16 cellular contexts compared by ENCODE assay signal in the genomic region with DNA sequence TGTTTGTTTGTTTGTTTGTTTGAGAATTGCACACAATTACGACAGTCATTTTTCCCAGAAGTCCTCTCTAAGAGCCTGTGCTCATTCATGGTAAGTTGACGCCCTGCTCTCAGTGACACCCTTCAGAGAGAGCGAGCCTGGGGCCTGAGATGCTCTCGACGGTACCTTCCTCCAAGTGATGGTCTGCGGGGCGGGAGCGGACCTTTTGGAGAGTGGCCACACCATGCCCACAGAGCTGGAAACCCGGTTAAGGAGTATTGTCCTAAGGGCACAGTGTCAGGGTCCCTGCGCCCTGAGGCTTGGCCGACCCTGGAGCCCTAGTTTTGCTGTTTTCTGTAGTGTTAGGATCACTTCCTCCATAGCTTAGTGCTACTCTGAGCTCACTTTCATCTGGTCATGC.
"Had no signal": no experiment of that assay in that cellular context is flagged by ENCODE, and none has a peak within 500 bp of the region (broad histone marks: within the 10 kb centered on the region; RNA-seq: fewer than 3 reads in every experiment).

No MANE protein-coding gene starts in this region.

- H3K36me3 ChIP-seq: uterus had no signal

- H3K9me3 Mint-ChIP-seq: activated T-cell treated with anti-CD3 and anti-CD28 coated beads, Interleukin-2, amount 50 U/mL, for 72 hours; mesothelial cell of epicardium had no signal

- H3K4me2 ChIP-seq: SK-N-SH had no signal

- H3K9me3 ChIP-seq: gastrocnemius medialis, SK-N-SH, uterus had no signal

- ATAC-seq: activated T-cell treated with anti-CD3 and anti-CD28 coated beads, Interleukin-2, amount 50 U/mL, for 72 hours had no signal

- H3K27me3 ChIP-seq: cardiac muscle cell, gastrocnemius medialis, uterus had no signal

- H3K9ac ChIP-seq: SK-N-SH had no signal

- H3K4me3 ChIP-seq: cardiac muscle cell, coronary artery, gastrocnemius medialis, uterus had no signal

- H3K27ac ChIP-seq: cardiac muscle cell, coronary artery, uterus had no signal

- DNase-seq: activated CD4-positive, alpha-beta T cell treated with anti-CD3 and anti-CD28 coated beads, Interleukin-2, amount 50 U/mL, for 4 hours; activated CD4-positive, CD25-positive, alpha-beta regulatory T cell; activated CD8-positive, alpha-beta memory T cell treated with anti-CD3 and anti-CD28 coated beads, Interleukin-2, amount 50 U/mL, for 4 hours; activated naive CD4-positive, alpha-beta T cell treated with Interleukin-2 at 50 U/mL for 16 hours; activated T-cell treated with anti-CD3 and anti-CD28 coated beads, Interleukin-2, amount 50 U/mL, for 72 hours; effector CD4-positive, alpha-beta T cell; gastrocnemius medialis; kidney glomerular epithelial cell; occipital lobe; SK-N-SH; stimulated activated CD4-positive, alpha-beta T cell treated with anti-CD3 and anti-CD28 coated beads, Interleukin-15, amount 100 ng/mL, for 24 hours; stimulated activated CD4-positive, alpha-beta T cell treated with anti-CD3 and anti-CD28 coated beads, Interleukin-4, amount 100 ng/mL, for 24 hours; uterus had no signal

- H3K27ac Mint-ChIP-seq: activated T-cell treated with anti-CD3 and anti-CD28 coated beads, Interleukin-2, amount 50 U/mL, for 72 hours; mesothelial cell of epicardium had no signal

- H3K4me3 Mint-ChIP-seq: mesothelial cell of epicardium had no signal
